ENCODE assay signal across 1 cellular context in genomic region chr19:45405435-45406164, GRCh38.
TF ChIP-seq lines count a peak whose summit lies in the region.

No MANE protein-coding gene starts in this region.

TF ChIP-seq in K562, 482 proteins besides CTCF, POLR2A, EP300 and RAD21 (continued from another document and continues in another):
- TF ChIP-seq, protein P1, sequence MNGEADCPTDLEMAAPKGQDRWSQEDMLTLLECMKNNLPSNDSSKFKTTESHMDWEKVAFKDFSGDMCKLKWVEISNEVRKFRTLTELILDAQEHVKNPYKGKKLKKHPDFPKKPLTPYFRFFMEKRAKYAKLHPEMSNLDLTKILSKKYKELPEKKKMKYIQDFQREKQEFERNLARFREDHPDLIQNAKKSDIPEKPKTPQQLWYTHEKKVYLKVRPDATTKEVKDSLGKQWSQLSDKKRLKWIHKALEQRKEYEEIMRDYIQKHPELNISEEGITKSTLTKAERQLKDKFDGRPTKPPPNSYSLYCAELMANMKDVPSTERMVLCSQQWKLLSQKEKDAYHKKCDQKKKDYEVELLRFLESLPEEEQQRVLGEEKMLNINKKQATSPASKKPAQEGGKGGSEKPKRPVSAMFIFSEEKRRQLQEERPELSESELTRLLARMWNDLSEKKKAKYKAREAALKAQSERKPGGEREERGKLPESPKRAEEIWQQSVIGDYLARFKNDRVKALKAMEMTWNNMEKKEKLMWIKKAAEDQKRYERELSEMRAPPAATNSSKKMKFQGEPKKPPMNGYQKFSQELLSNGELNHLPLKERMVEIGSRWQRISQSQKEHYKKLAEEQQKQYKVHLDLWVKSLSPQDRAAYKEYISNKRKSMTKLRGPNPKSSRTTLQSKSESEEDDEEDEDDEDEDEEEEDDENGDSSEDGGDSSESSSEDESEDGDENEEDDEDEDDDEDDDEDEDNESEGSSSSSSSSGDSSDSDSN (IDR thresholded peaks at IDR 0.05; ENCODE audit: borderline replicate concordance in 1 of 2, low read depth in 2 of 2, low read length in 2 of 2): no peak
- TF ChIP-seq, protein P2, sequence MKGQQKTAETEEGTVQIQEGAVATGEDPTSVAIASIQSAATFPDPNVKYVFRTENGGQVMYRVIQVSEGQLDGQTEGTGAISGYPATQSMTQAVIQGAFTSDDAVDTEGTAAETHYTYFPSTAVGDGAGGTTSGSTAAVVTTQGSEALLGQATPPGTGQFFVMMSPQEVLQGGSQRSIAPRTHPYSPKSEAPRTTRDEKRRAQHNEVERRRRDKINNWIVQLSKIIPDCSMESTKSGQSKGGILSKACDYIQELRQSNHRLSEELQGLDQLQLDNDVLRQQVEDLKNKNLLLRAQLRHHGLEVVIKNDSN (CRISPR knock-in tag; IDR thresholded peaks at IDR 0.05): peak; percentile 81
- TF ChIP-seq ESRRA (IDR thresholded peaks at IDR 0.05; ENCODE audit: borderline replicate concordance, low read depth) (no peak; the same call in none of the 2 replicates), PCBP1 (IDR thresholded peaks at IDR 0.05; ENCODE audit: low read depth, low read length, poor library complexity, severe bottlenecking) (no peak), KDM4B (IDR thresholded peaks at IDR 0.05; ENCODE audit: borderline replicate concordance in 2 of 2, low read depth in 1 of 2) (no peak), PPARD (CRISPR knock-in tag; IDR thresholded peaks at IDR 0.05) (no peak), RFX1 (IDR thresholded peaks at IDR 0.05) (no peak), BDP1 (IDR thresholded peaks at IDR 0.05; ENCODE audit: insufficient read depth, insufficient read length) (no peak), ZNF324 (CRISPR knock-in tag; IDR thresholded peaks at IDR 0.05) (no peak), ZBED1 (IDR thresholded peaks at IDR 0.05) (no peak), RCOR1 (IDR thresholded peaks at IDR 0.05; ENCODE audit: borderline replicate concordance in 1 of 2, low read depth in 2 of 2, low read length in 2 of 2) (0 out of 4 replicates have a peak, but pooled peaks of 1 of the 2 experiments have one; percentile 29), RFX7 (CRISPR knock-in tag; IDR thresholded peaks at IDR 0.05) (no peak), CBFA2T3 (IDR thresholded peaks at IDR 0.05) (no peak), PYGO2 (tag; IDR thresholded peaks at IDR 0.05) (no peak), ZNF592 (IDR thresholded peaks at IDR 0.05) (peak; percentile 92), ZC3H11A (IDR thresholded peaks at IDR 0.05; ENCODE audit: low read depth, low read length) (no peak), ZNF583 (CRISPR knock-in tag; IDR thresholded peaks at IDR 0.05) (no peak), JUNB (CRISPR knock-in tag; conservative IDR thresholded peaks at IDR 0.05) (no peak), ZNF561 (CRISPR knock-in tag; conservative IDR thresholded peaks at IDR 0.05) (no peak), ILF3 (IDR thresholded peaks at IDR 0.05; ENCODE audit: borderline replicate concordance) (no peak), RBM14 (IDR thresholded peaks at IDR 0.05; ENCODE audit: borderline replicate concordance, insufficient read depth, low read depth, low read length) (no peak), MCM2 (IDR thresholded peaks at IDR 0.05; ENCODE audit: low read depth) (no peak), SMARCA5 (IDR thresholded peaks at IDR 0.05) (no peak), TCF7 (IDR thresholded peaks at IDR 0.05; ENCODE audit: borderline replicate concordance) (no peak), SRSF7 (optimal IDR thresholded peaks at IDR 0.05; ENCODE audit: low read depth, low read length) (no peak), CREB1 (IDR thresholded peaks at IDR 0.05) (0 out of 2 replicates have a peak, but pooled peaks have one; percentile 17), CREB1 (CRISPR knock-in tag; IDR thresholded peaks at IDR 0.05) (no peak), ZEB2 (IDR thresholded peaks at IDR 0.05) (0 out of 2 replicates have a peak, but pooled peaks have one; percentile 16), SP1 (CRISPR knock-in tag; IDR thresholded peaks at IDR 0.05) (0 out of 2 replicates have a peak, but pooled peaks have one; percentile 10), HSF4 (CRISPR knock-in tag; IDR thresholded peaks at IDR 0.05; ENCODE audit: borderline replicate concordance) (no peak), HMGN3 (IDR thresholded peaks at IDR 0.05; ENCODE audit: borderline replicate concordance, extremely low read depth, insufficient read length, low read depth, low read length) (no peak), ZBTB34 (CRISPR knock-in tag; IDR thresholded peaks at IDR 0.05) (no peak), ZFPM2 (CRISPR knock-in tag; IDR thresholded peaks at IDR 0.05) (0 out of 2 replicates have a peak, but pooled peaks have one; percentile 53), CREM (IDR thresholded peaks at IDR 0.05; ENCODE audit: low read depth) (peak; percentile 65), ZNF668 (CRISPR knock-in tag; IDR thresholded peaks at IDR 0.05) (no peak), TAF1 (IDR thresholded peaks at IDR 0.05; ENCODE audit: control insufficient read depth, extremely low read depth, insufficient read depth, low read length, severe bottlenecking) (peak; percentile 35), NCOA2 (IDR thresholded peaks at IDR 0.05; ENCODE audit: partially characterized antibody in 2 of 2) (no peak), ZNF408 (CRISPR knock-in tag; IDR thresholded peaks at IDR 0.05; ENCODE audit: low read depth) (no peak), ETV6 (IDR thresholded peaks at IDR 0.05; ENCODE audit: borderline replicate concordance in 1 of 2, low read depth in 2 of 2, low read length in 1 of 2) (no peak), ETV6 (CRISPR knock-in tag; IDR thresholded peaks at IDR 0.05; ENCODE audit: borderline replicate concordance) (no peak), PML (IDR thresholded peaks at IDR 0.05; ENCODE audit: low read length) (no peak; the same call in 1 of the 2 replicates)
- TF ChIP-seq, protein P3, sequence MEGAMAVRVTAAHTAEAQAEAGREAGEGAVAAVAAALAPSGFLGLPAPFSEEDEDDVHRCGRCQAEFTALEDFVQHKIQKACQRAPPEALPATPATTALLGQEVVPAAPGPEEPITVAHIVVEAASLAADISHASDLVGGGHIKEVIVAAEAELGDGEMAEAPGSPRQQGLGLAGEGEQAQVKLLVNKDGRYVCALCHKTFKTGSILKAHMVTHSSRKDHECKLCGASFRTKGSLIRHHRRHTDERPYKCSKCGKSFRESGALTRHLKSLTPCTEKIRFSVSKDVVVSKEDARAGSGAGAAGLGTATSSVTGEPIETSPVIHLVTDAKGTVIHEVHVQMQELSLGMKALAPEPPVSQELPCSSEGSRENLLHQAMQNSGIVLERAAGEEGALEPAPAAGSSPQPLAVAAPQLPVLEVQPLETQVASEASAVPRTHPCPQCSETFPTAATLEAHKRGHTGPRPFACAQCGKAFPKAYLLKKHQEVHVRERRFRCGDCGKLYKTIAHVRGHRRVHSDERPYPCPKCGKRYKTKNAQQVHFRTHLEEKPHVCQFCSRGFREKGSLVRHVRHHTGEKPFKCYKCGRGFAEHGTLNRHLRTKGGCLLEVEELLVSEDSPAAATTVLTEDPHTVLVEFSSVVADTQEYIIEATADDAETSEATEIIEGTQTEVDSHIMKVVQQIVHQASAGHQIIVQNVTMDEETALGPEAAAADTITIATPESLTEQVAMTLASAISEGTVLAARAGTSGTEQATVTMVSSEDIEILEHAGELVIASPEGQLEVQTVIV (CRISPR knock-in tag; IDR thresholded peaks at IDR 0.05; ENCODE audit: borderline replicate concordance): no peak
- TF ChIP-seq, protein P4, sequence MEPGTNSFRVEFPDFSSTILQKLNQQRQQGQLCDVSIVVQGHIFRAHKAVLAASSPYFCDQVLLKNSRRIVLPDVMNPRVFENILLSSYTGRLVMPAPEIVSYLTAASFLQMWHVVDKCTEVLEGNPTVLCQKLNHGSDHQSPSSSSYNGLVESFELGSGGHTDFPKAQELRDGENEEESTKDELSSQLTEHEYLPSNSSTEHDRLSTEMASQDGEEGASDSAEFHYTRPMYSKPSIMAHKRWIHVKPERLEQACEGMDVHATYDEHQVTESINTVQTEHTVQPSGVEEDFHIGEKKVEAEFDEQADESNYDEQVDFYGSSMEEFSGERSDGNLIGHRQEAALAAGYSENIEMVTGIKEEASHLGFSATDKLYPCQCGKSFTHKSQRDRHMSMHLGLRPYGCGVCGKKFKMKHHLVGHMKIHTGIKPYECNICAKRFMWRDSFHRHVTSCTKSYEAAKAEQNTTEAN (CRISPR knock-in tag; IDR thresholded peaks at IDR 0.05): no peak
- TF ChIP-seq, protein P5, sequence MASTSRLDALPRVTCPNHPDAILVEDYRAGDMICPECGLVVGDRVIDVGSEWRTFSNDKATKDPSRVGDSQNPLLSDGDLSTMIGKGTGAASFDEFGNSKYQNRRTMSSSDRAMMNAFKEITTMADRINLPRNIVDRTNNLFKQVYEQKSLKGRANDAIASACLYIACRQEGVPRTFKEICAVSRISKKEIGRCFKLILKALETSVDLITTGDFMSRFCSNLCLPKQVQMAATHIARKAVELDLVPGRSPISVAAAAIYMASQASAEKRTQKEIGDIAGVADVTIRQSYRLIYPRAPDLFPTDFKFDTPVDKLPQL (IDR thresholded peaks at IDR 0.05; ENCODE audit: extremely low read depth, insufficient read length): no peak
- TF ChIP-seq, protein P6, sequence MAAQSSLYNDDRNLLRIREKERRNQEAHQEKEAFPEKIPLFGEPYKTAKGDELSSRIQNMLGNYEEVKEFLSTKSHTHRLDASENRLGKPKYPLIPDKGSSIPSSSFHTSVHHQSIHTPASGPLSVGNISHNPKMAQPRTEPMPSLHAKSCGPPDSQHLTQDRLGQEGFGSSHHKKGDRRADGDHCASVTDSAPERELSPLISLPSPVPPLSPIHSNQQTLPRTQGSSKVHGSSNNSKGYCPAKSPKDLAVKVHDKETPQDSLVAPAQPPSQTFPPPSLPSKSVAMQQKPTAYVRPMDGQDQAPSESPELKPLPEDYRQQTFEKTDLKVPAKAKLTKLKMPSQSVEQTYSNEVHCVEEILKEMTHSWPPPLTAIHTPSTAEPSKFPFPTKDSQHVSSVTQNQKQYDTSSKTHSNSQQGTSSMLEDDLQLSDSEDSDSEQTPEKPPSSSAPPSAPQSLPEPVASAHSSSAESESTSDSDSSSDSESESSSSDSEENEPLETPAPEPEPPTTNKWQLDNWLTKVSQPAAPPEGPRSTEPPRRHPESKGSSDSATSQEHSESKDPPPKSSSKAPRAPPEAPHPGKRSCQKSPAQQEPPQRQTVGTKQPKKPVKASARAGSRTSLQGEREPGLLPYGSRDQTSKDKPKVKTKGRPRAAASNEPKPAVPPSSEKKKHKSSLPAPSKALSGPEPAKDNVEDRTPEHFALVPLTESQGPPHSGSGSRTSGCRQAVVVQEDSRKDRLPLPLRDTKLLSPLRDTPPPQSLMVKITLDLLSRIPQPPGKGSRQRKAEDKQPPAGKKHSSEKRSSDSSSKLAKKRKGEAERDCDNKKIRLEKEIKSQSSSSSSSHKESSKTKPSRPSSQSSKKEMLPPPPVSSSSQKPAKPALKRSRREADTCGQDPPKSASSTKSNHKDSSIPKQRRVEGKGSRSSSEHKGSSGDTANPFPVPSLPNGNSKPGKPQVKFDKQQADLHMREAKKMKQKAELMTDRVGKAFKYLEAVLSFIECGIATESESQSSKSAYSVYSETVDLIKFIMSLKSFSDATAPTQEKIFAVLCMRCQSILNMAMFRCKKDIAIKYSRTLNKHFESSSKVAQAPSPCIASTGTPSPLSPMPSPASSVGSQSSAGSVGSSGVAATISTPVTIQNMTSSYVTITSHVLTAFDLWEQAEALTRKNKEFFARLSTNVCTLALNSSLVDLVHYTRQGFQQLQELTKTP (IDR thresholded peaks at IDR 0.05; ENCODE audit: low read depth in 1 of 2, partially characterized antibody in 2 of 2): peak in 1 of 2 experiments; percentile 99
- TF ChIP-seq, protein P7, sequence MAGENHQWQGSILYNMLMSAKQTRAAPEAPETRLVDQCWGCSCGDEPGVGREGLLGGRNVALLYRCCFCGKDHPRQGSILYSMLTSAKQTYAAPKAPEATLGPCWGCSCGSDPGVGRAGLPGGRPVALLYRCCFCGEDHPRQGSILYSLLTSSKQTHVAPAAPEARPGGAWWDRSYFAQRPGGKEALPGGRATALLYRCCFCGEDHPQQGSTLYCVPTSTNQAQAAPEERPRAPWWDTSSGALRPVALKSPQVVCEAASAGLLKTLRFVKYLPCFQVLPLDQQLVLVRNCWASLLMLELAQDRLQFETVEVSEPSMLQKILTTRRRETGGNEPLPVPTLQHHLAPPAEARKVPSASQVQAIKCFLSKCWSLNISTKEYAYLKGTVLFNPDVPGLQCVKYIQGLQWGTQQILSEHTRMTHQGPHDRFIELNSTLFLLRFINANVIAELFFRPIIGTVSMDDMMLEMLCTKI (IDR thresholded peaks at IDR 0.05; ENCODE audit: partially characterized antibody): no peak
